ENCODE assay signal across 15 cellular contexts in genomic region chr11:11081273-11081672, GRCh38.
DNase-seq lines count a peak whose midpoint lies in the region; TF ChIP-seq lines count a peak whose summit lies in the region.
"Had no signal": no experiment of that assay in that cellular context is flagged by ENCODE, and none has a peak within 500 bp of the region (broad histone marks: within the 10 kb centered on the region; RNA-seq: fewer than 3 reads in every experiment).

No MANE protein-coding gene starts in this region.

- CTCF ChIA-PET in A673 (lab: Charles Lee), result no interaction called here

- peaks cover 13% of the 10 kb centered on the region for H3K27me3 Mint-ChIP-seq in endodermal cell (ENCODE audit: insufficient read depth)

- no peaks in the 10 kb centered on the region for H3K79me1 ChIP-seq in mesendoderm (ENCODE audit: low read length)

- H3K79me2 ChIP-seq in mesendoderm (ENCODE audit: control insufficient read depth, insufficient read depth, low read length), result no peaks in the 10 kb centered on the region

- H3K4me3 ChIP-seq in HUES64 (ENCODE audit: low read length) (no peak overlapping the region), endodermal cell (ENCODE audit: low read length) (no peak overlapping the region), mesendoderm (ENCODE audit: low read length) (no peak overlapping the region), sigmoid colon (no peak overlapping the region), esophagus squamous epithelium (no peak overlapping the region), A673 (ENCODE audit: low read depth, low read length, poor library complexity, severe bottlenecking) (no peak overlapping the region)
- H3K4me3 ChIP-seq: BLaER1, GM23248 had no signal

- peak overlapping the region; percentile 21; the same call in 1 of the 2 replicates for H3K27ac ChIP-seq in HUES64 (ENCODE audit: low read depth, low read length)
- peak overlapping the region; percentile 90 for H3K27ac ChIP-seq in endodermal cell (ENCODE audit: low read depth, low read length)
- no peak overlapping the region for H3K27ac ChIP-seq in mesendoderm (ENCODE audit: low read depth, low read length)
- H3K27ac ChIP-seq in sigmoid colon, result peak overlapping the region; percentile 56 to 67 (median 64)
- no peak overlapping the region for H3K27ac ChIP-seq in esophagus squamous epithelium
- H3K27ac ChIP-seq in A673 (ENCODE audit: low read depth, low read length, poor library complexity, severe bottlenecking), result no peak overlapping the region
- H3K27ac ChIP-seq: BLaER1, GM23248 had no signal

- BruUV-seq in A673 (replicated peaks; lab: Mats Ljungman, UMichigan), result no TSS peak

- H3K4me1 ChIP-seq in HUES64 (ENCODE audit: insufficient read depth, low read length), result peaks cover 41% of the 10 kb centered on the region
- H3K4me1 ChIP-seq in endodermal cell (ENCODE audit: control insufficient read depth, insufficient read depth, low read length), result peaks cover 2% of the 10 kb centered on the region
- peaks cover 2% of the 10 kb centered on the region for H3K4me1 ChIP-seq in mesendoderm (ENCODE audit: control insufficient read depth, low read depth, low read length)
- peaks cover 0 to 38% (median 32%) of the 10 kb centered on the region in 4 donors for H3K4me1 ChIP-seq in sigmoid colon
- H3K4me1 ChIP-seq in esophagus squamous epithelium, result no peaks in the 10 kb centered on the region
- no peaks in the 10 kb centered on the region for H3K4me1 ChIP-seq in A673 (ENCODE audit: insufficient read depth, low read length, poor library complexity, severe bottlenecking)

- no peak overlapping the region for H2BK15ac ChIP-seq in mesendoderm (replicated peaks; ENCODE audit: low read depth)

- TF ChIP-seq CTCF in endodermal cell (conservative IDR thresholded peaks at IDR 0.05), result no peak
- TF ChIP-seq CTCF in sigmoid colon (IDR thresholded peaks at IDR 0.05), result no peak
- no peak for TF ChIP-seq CTCF in esophagus squamous epithelium (IDR thresholded peaks at IDR 0.05)
- TF ChIP-seq CTCF in A673 (conservative IDR thresholded peaks at IDR 0.05; ENCODE audit: low read depth, low read length), result no peak

- no peak overlapping the region for H4K8ac ChIP-seq in mesendoderm (ENCODE audit: low read depth, low read length)

- H3K36me3 Mint-ChIP-seq in endodermal cell (ENCODE audit: low read depth), result no peaks in the 10 kb centered on the region
- H3K36me3 Mint-ChIP-seq: CD8-positive, alpha-beta memory T cell had no signal

- H4K5ac ChIP-seq in mesendoderm (ENCODE audit: low read length), result no peak overlapping the region

- POLR2A ChIA-PET in A673 (lab: Charles Lee; ENCODE audit: low non-redundant PET), result no interaction called here

- peak overlapping the region; percentile 48 for H3K23ac ChIP-seq in mesendoderm (ENCODE audit: low read length)

- no peak overlapping the region for H3K27ac Mint-ChIP-seq in endodermal cell
- H3K27ac Mint-ChIP-seq: CD8-positive, alpha-beta memory T cell had no signal

- no peak overlapping the region for H3K4me2 ChIP-seq in mesendoderm (ENCODE audit: low read length)
- H3K4me2 ChIP-seq: BLaER1 had no signal

- no peak overlapping the region for H3K18ac ChIP-seq in mesendoderm (ENCODE audit: low read length)

- H3K9ac ChIP-seq in HUES64 (ENCODE audit: low read depth, low read length) (no peak overlapping the region), endodermal cell (ENCODE audit: extremely low read depth, low read length, poor library complexity, severe bottlenecking) (no peak overlapping the region), mesendoderm (ENCODE audit: low read length) (no peak overlapping the region)
- H3K9ac ChIP-seq: BLaER1, GM23248 had no signal

- no peak overlapping the region for H3K56ac ChIP-seq in mesendoderm (ENCODE audit: low read length)

- no peak for DNase-seq in endodermal cell
- DNase-seq in mesendoderm, result no peak
- no peak for DNase-seq in sigmoid colon
- no peak for DNase-seq in KBM-7
- DNase-seq in esophagus squamous epithelium (lab: John Stamatoyannopoulos, UW), result no peak
- no peak for DNase-seq in Ammon's horn (ENCODE audit: low spot score)
- no peak for DNase-seq in A673 (ENCODE audit: low spot score)
- DNase-seq: CD8-positive, alpha-beta memory T cell; DMS 273 treated with DMSO at 0.1 percent for 48 hours; GM23248; NCI-H2081; NCI-H226; PC-3 had no signal

- H3K27me3 ChIP-seq in HUES64 (ENCODE audit: insufficient read depth, low read length) (no peaks in the 10 kb centered on the region), endodermal cell (ENCODE audit: control insufficient read depth, insufficient read depth, low read length, poor library complexity, severe bottlenecking) (peaks cover 11% of the 10 kb centered on the region), mesendoderm (ENCODE audit: insufficient read depth, low read length, poor library complexity) (no peaks in the 10 kb centered on the region), sigmoid colon (no peaks in the 10 kb centered on the region), esophagus squamous epithelium (no peaks in the 10 kb centered on the region), A673 (replicated peaks; ENCODE audit: insufficient read depth, low read depth, low read length, poor library complexity) (no peaks in the 10 kb centered on the region)
- H3K27me3 ChIP-seq: BLaER1 had no signal

- no peak for TF ChIP-seq POLR2A in sigmoid colon (IDR thresholded peaks at IDR 0.05)
- no peak for TF ChIP-seq POLR2A in esophagus squamous epithelium (IDR thresholded peaks at IDR 0.05)

- no peak overlapping the region for H2BK120ac ChIP-seq in mesendoderm (ENCODE audit: low read depth, low read length)

- H3K9me3 Mint-ChIP-seq in endodermal cell, result no peaks in the 10 kb centered on the region
- H3K9me3 Mint-ChIP-seq: CD8-positive, alpha-beta memory T cell had no signal

- no peak for TF ChIP-seq EP300 in sigmoid colon (IDR thresholded peaks at IDR 0.05)

- peaks cover 4% of the 10 kb centered on the region for H3K4me1 Mint-ChIP-seq in endodermal cell
- H3K4me1 Mint-ChIP-seq: CD8-positive, alpha-beta memory T cell had no signal

- no peak overlapping the region for H2AK5ac ChIP-seq in mesendoderm (ENCODE audit: low read length)

- H3K36me3 ChIP-seq in HUES64 (ENCODE audit: insufficient read depth, low read length) (no peaks in the 10 kb centered on the region), endodermal cell (ENCODE audit: control insufficient read depth, insufficient read depth, low read length) (no peaks in the 10 kb centered on the region), mesendoderm (ENCODE audit: control insufficient read depth, insufficient read depth, low read length) (no peaks in the 10 kb centered on the region), sigmoid colon (no peaks in the 10 kb centered on the region), esophagus squamous epithelium (no peaks in the 10 kb centered on the region), A673 (ENCODE audit: insufficient read depth, low read length, poor library complexity, severe bottlenecking) (no peaks in the 10 kb centered on the region)
- H3K36me3 ChIP-seq: BLaER1 had no signal

- H3K9me3 ChIP-seq in HUES64 (ENCODE audit: insufficient read depth, low read depth, low read length) (no peaks in the 10 kb centered on the region), endodermal cell (ENCODE audit: control insufficient read depth, low read length) (no peaks in the 10 kb centered on the region), sigmoid colon (no peaks in the 10 kb centered on the region), esophagus squamous epithelium (no peaks in the 10 kb centered on the region), A673 (ENCODE audit: low read depth, low read length, poor library complexity, severe bottlenecking) (no peaks in the 10 kb centered on the region)
- H3K9me3 ChIP-seq: BLaER1 had no signal

- H3K4ac ChIP-seq in mesendoderm (ENCODE audit: low read depth, low read length), result no peak overlapping the region

- in situ Hi-C loops in KBM-7 (cut with MboI; ENCODE audit: low pct_unique_long_range_greater_than_20kb, low sequenced_read_pairs), result no loop called here

- H3K4me3 Mint-ChIP-seq in endodermal cell, result no peak overlapping the region
- H3K4me3 Mint-ChIP-seq: CD8-positive, alpha-beta memory T cell had no signal

- intact Hi-C loops in sigmoid colon (cut with DNase I) (no loop called here), esophagus squamous epithelium (cut with DNase I) (no loop called here), A673 (cut with micrococcal nuclease; ENCODE audit: unreplicated experiment) (no loop called here)

- WGBS in HUES64, result 53% methylated on average over 4 of the region's 4 CpGs
- WGBS in endodermal cell (ENCODE audit: insufficient coverage in 1 of 2, insufficient read length in 1 of 2), 2 experiments, result 48 to 80% methylated on average over 3 to 4 of the region's 4 CpGs
- WGBS in mesendoderm (ENCODE audit: extremely low coverage, insufficient coverage, low lambda C conversion rate), result no CpG with 5 or more reads among the region's 4 CpGs
- WGBS in sigmoid colon, 2 donors, result 65 to 74% methylated on average over 4 of the region's 4 CpGs
- 60 to 78% methylated on average over 4 of the region's 4 CpGs for WGBS in esophagus squamous epithelium, 2 donors

- no peak overlapping the region for H2BK5ac ChIP-seq in mesendoderm (ENCODE audit: low read length)

Comparison
In these comparisons a context has a peak if more than half of its experiments do, and no peak if none do; other contexts are left out.
1. H3K27ac ChIP-seq: peak in HUES64 (single experiment), endodermal cell (single experiment) and sigmoid colon (4 of 4); none in mesendoderm (single experiment), esophagus squamous epithelium (0 of 4) and A673 (single experiment).